Comparison of ENCODE assay signal across 1 cellular context in genomic region chr6:160258346-160259142, GRCh38.
TF ChIP-seq lines count a peak whose summit lies in the region.

SLC22A2 (minus strand) TSS chr6:160258821; CDS start chr6:160258757, 64 bp downstream.

TF ChIP-seq in H1, 55 proteins besides CTCF, POLR2A, EP300 and RAD21:
- no peak for TF ChIP-seq CBX8 (IDR thresholded peaks at IDR 0.05; ENCODE audit: borderline replicate concordance, low read depth, low read length)
- TF ChIP-seq SIRT6 (IDR thresholded peaks at IDR 0.05; ENCODE audit: low read length): no peak
- no peak for TF ChIP-seq NANOG (IDR thresholded peaks at IDR 0.05; ENCODE audit: insufficient read depth, low read depth, low read length, poor library complexity, severe bottlenecking)
- TF ChIP-seq GABPA (IDR thresholded peaks at IDR 0.05; ENCODE audit: borderline replicate concordance, insufficient read depth, low read length): no peak
- TF ChIP-seq POLR2AphosphoS5 (IDR thresholded peaks at IDR 0.05; ENCODE audit: low read depth, low read length): no peak
- TF ChIP-seq FOSL1 (IDR thresholded peaks at IDR 0.05; ENCODE audit: insufficient read depth, low read depth, low read length): no peak
- TF ChIP-seq KDM4A (IDR thresholded peaks at IDR 0.05; ENCODE audit: low read depth, low read length, severe bottlenecking): no peak
- no peak for TF ChIP-seq RFX5 (IDR thresholded peaks at IDR 0.05; ENCODE audit: borderline replicate concordance, low read depth, low read length)
- no peak for TF ChIP-seq TAF1 (IDR thresholded peaks at IDR 0.05; ENCODE audit: low read depth, low read length)
- TF ChIP-seq SAP30 (IDR thresholded peaks at IDR 0.05; ENCODE audit: insufficient read depth, insufficient replicate concordance, low read length): no peak
- no peak for TF ChIP-seq ZNF274 (IDR thresholded peaks at IDR 0.05; ENCODE audit: borderline replicate concordance, extremely low read depth, low read length)
- no peak for TF ChIP-seq KDM1A (IDR thresholded peaks at IDR 0.05; ENCODE audit: borderline replicate concordance, low read length)
